8 cellular contexts compared by ENCODE assay signal in the genomic region with DNA sequence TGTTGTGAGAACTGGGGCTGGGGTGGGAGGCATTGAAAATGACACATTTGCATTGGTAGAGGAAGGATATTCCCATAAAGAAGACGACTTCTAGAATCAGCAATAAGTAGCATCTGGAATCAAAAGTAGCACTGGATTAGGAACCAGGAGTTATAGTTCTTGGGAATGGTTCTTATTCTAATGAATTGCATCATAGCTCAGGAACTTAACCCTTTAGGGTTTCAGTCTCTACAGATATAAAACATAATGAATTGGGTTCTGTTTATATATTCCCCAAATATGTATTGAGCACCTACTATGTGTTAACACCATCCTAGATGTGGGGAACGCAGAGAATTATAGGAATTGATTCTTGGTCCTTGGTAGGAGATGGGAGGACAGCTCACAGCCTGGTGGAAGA.
"Had no signal": no experiment of that assay in that cellular context is flagged by ENCODE, and none has a peak within 500 bp of the region (broad histone marks: within the 10 kb centered on the region; RNA-seq: fewer than 3 reads in every experiment).

No MANE protein-coding gene starts in this region.

- H3K4me3 ChIP-seq: GM23248 had no signal

- H3K27ac ChIP-seq: GM23248, HL-60 had no signal

- H2AFZ ChIP-seq: GM23248 had no signal

- ATAC-seq: HepG2 had no signal

- FAIRE-seq: H54, HepG2 had no signal

- DNase-seq: GM23248, GOT3, H9, HCEC 1CT, KG1 had no signal

- H3K9ac ChIP-seq: GM23248 had no signal
